Comparison of ENCODE assay signal across 17 cellular contexts in genomic region chr6:21710908-21711627, GRCh38.
DNase-seq lines count a peak whose midpoint lies in the region; ATAC-seq and TF ChIP-seq lines count a peak whose summit lies in the region.
"Had no signal": no experiment of that assay in that cellular context is flagged by ENCODE, and none has a peak within 500 bp of the region (broad histone marks: within the 10 kb centered on the region; RNA-seq: fewer than 3 reads in every experiment).

No MANE protein-coding gene starts in this region.

- no peak overlapping the region for H3K4me3 Mint-ChIP-seq in nephron progenitor cell

- CTCF ChIA-PET in mammary epithelial cell (lab: Charles Lee; ENCODE audit: low non-redundant PET) = no interaction called here

- no peaks in the 10 kb centered on the region for H4K20me1 ChIP-seq in mammary epithelial cell (ENCODE audit: insufficient read depth, low read length)
- H4K20me1 ChIP-seq: BLaER1 treated with 17β-estradiol and CSF1 and Interleukin-3, amounts not matched to agents 10 nM and 100 nM had no signal

- TF ChIP-seq POLR2A in upper lobe of left lung (IDR thresholded peaks at IDR 0.05) = no peak

- 24% methylated on average over 7 of the region's 7 CpGs for WGBS in mammary epithelial cell (ENCODE audit: low coverage, missing lambda C conversion rate)
- 85 to 87% methylated on average over 7 of the region's 7 CpGs for WGBS in upper lobe of left lung, 2 donors

- no peaks in the 10 kb centered on the region for H3K79me2 ChIP-seq in mammary epithelial cell (ENCODE audit: insufficient read depth, low read length)

- peaks cover 69% of the 10 kb centered on the region for H3K36me3 Mint-ChIP-seq in nephron progenitor cell (ENCODE audit: low read depth)

- BruUV-seq in mammary epithelial cell (replicated peaks; lab: Mats Ljungman, UMichigan) = no TSS peak

- DNase-seq in COLO829 (ENCODE audit: low spot score) (peak; percentile 97), HuH-7 (ENCODE audit: low spot score) (peak; percentile 40), mammary epithelial cell (no peak), nephron progenitor cell (no peak), superior temporal gyrus (ENCODE audit: extremely low spot score) (no peak), upper lobe of left lung (no peak), activated gamma-delta T cell treated with Interleukin-2 at 50 U/mL for 16 hours (no peak), left lobe of liver (ENCODE audit: low spot score) (no peak)
- DNase-seq: DMS153, NCI-H1048, NCI-H2107, NCI-H226, NCI-H69, PC-3, Right ventricle myocardium superior had no signal

- peak overlapping the region; percentile 70 for H3K27ac Mint-ChIP-seq in nephron progenitor cell

- H3K4me2 ChIP-seq in mammary epithelial cell (ENCODE audit: insufficient read depth, low read depth, low read length) = no peak overlapping the region

- H3K4me3 ChIP-seq in mammary epithelial cell (replicated peaks in 1 of 3; ENCODE audit: insufficient read depth in 1 of 3, low read depth in 2 of 3, low read length in 3 of 3) (no peak overlapping the region), upper lobe of left lung (no peak overlapping the region)
- H3K4me3 ChIP-seq: BLaER1 treated with 17β-estradiol and CSF1 and Interleukin-3, amounts not matched to agents 10 nM and 100 nM; K562 had no signal

- no peaks in the 10 kb centered on the region for H3K9me3 ChIP-seq in mammary epithelial cell (replicated peaks; ENCODE audit: insufficient read depth, low read length)
- H3K9me3 ChIP-seq in upper lobe of left lung = no peaks in the 10 kb centered on the region

- H3K4me1 Mint-ChIP-seq in nephron progenitor cell = peaks cover 43% of the 10 kb centered on the region

- H3K36me3 ChIP-seq in mammary epithelial cell (ENCODE audit: insufficient read depth, low read length) (no peaks in the 10 kb centered on the region), upper lobe of left lung (no peaks in the 10 kb centered on the region)
- H3K36me3 ChIP-seq: BLaER1 treated with 17β-estradiol and CSF1 and Interleukin-3, amounts not matched to agents 10 nM and 100 nM had no signal

- no peaks in the 10 kb centered on the region for H3K27me3 Mint-ChIP-seq in nephron progenitor cell (ENCODE audit: low read depth, poor library complexity)

- intact Hi-C loops in mammary epithelial cell (cut with micrococcal nuclease) = no loop called here

- ATAC-seq in upper lobe of left lung (ENCODE audit: low FRiP score in 2 of 2) = no peak
- ATAC-seq in left lobe of liver = no peak
- ATAC-seq: K562, PC-3 had no signal

- H3K4me1 ChIP-seq in mammary epithelial cell (ENCODE audit: insufficient read depth, low read length) = no peaks in the 10 kb centered on the region
- no peaks in the 10 kb centered on the region for H3K4me1 ChIP-seq in upper lobe of left lung

- dilution Hi-C loops in mammary epithelial cell (cut with HindIII; ENCODE audit: low sequenced_read_pairs) = no loop called here

- H3K27me3 ChIP-seq in mammary epithelial cell (ENCODE audit: insufficient read depth, low read length) = no peaks in the 10 kb centered on the region
- H3K27me3 ChIP-seq in upper lobe of left lung = no peaks in the 10 kb centered on the region
- H3K27me3 ChIP-seq: BLaER1 treated with 17β-estradiol and CSF1 and Interleukin-3, amounts not matched to agents 10 nM and 100 nM had no signal

- in situ Hi-C loops in mammary epithelial cell (cut with MboI; ENCODE audit: low sequenced_read_pairs in 2 of 2) = no loop called here

- H3K9me3 Mint-ChIP-seq in nephron progenitor cell = peaks cover 25% of the 10 kb centered on the region

- no peak for TF ChIP-seq EP300 in upper lobe of left lung (IDR thresholded peaks at IDR 0.05)

- H3K9ac ChIP-seq in mammary epithelial cell (ENCODE audit: insufficient read depth, low read length) = no peak overlapping the region
- H3K9ac ChIP-seq: BLaER1 treated with 17β-estradiol and CSF1 and Interleukin-3, amounts not matched to agents 10 nM and 100 nM had no signal

- H3K27ac ChIP-seq in mammary epithelial cell (ENCODE audit: insufficient read depth, low read depth, low read length) (no peak overlapping the region), upper lobe of left lung (no peak overlapping the region)
- H3K27ac ChIP-seq: BLaER1 treated with 17β-estradiol and CSF1 and Interleukin-3, amounts not matched to agents 10 nM and 100 nM had no signal

- peak overlapping the region; percentile 70 for H2AFZ ChIP-seq in mammary epithelial cell (ENCODE audit: low read depth, low read length)

- TF ChIP-seq CTCF in mammary epithelial cell (conservative IDR thresholded peaks at IDR 0.05 in 1 of 2, IDR thresholded peaks at IDR 0.05 in 1 of 2; ENCODE audit: extremely low read depth in 1 of 2, insufficient read depth in 1 of 2, low read depth in 1 of 2, low read length in 2 of 2) (no peak), nephron progenitor cell (IDR thresholded peaks at IDR 0.05) (no peak), upper lobe of left lung (IDR thresholded peaks at IDR 0.05) (no peak)

Comparison
In these comparisons a context has a peak if more than half of its experiments do, and no peak if none do; other contexts are left out.
1. DNase-seq: peak in COLO829 (single experiment) and HuH-7 (single experiment); none in mammary epithelial cell (single experiment), nephron progenitor cell (single experiment), superior temporal gyrus (single experiment), upper lobe of left lung (0 of 2), activated gamma-delta T cell treated with Interleukin-2 at 50 U/mL for 16 hours (single experiment) and left lobe of liver (single experiment).